ENCODE assay signal across 13 cellular contexts in genomic region chr16:82824408-82824807, GRCh38.
"Had no signal": no experiment of that assay in that cellular context is flagged by ENCODE, and none has a peak within 500 bp of the region (broad histone marks: within the 10 kb centered on the region; RNA-seq: fewer than 3 reads in every experiment).

No MANE protein-coding gene starts in this region.

- H3K4me3 ChIP-seq: gastroesophageal sphincter, psoas muscle, right lobe of liver had no signal

- DNase-seq: activated T-cell treated with anti-CD3 and anti-CD28 coated beads, Interleukin-2, amount 50 U/mL, for 1 hour; amniotic stem cell; islet precursor cell; mesenchymal stem cell; nephron progenitor cell; psoas muscle; right lobe of liver; stimulated activated naive CD4-positive, alpha-beta T cell; substantia nigra; trophoblast cell had no signal

- ATAC-seq: activated CD4-positive, CD25-positive, alpha-beta regulatory T cell treated with anti-CD3 and anti-CD28 coated beads, Interleukin-2, amount 50 U/mL, for 24 hours; gastroesophageal sphincter; left lobe of liver; right lobe of liver had no signal
